In genomic region chr16:10964891-10965326, GRCh38 we compare ENCODE assay signal across 8 cellular contexts. TPM values are rescaled to one million over a fixed set of nuclear protein-coding genes. Genes with fewer than 3 reads are reported as not detected.
A peak's percentile ranks its signal among the peaks of the same experiment; 100 is the strongest.
DNase-seq lines count a peak whose midpoint lies in the region; ATAC-seq and TF ChIP-seq lines count a peak whose summit lies in the region.

No MANE protein-coding gene starts in this region.

- no peak overlapping the region for H3K9ac ChIP-seq in DND-41 (ENCODE audit: low read depth, low read length)
- no peak overlapping the region for H3K9ac ChIP-seq in SK-N-SH

- H2AFZ ChIP-seq in DND-41 (ENCODE audit: low read depth, low read length) (no peak overlapping the region), SK-N-SH (ENCODE audit: low read depth) (no peak overlapping the region)

- H3K27me3 ChIP-seq in DND-41 (ENCODE audit: insufficient read depth, low read length, poor library complexity) = no peaks in the 10 kb centered on the region
- no peaks in the 10 kb centered on the region for H3K27me3 ChIP-seq in SK-N-SH (ENCODE audit: insufficient read depth)

- H3K9me3 ChIP-seq in DND-41 (ENCODE audit: insufficient read depth, low read length, severe bottlenecking) = no peaks in the 10 kb centered on the region
- H3K9me3 ChIP-seq in SK-N-SH = no peaks in the 10 kb centered on the region

- CTCF ChIA-PET in activated B cell treated with CpG ODN at 0.5 μM for 24 hours (lab: Charles Lee) (interaction anchor here (0.5 to 4.0 kb wide), 26 partner anchors 10 to 858 kb away, joined by 3 to 62 read pairs (median 4); partner anchors contain the start of genes SOCS1 and TXNDC11), SK-N-SH (lab: Yijun Ruan, JAX) (interaction anchor here (0.6 to 12.7 kb wide), 39 partner anchors 9 to 749 kb away, joined by 3 to 318 read pairs (median 5); partner anchors contain the start of genes CLEC16A, DEXI, PRM3 and SOCS1)

- 89% methylated on average over 8 of the region's 8 CpGs for WGBS in SK-N-SH (ENCODE audit: low lambda C conversion rate)

- H3K36me3 ChIP-seq in DND-41 (ENCODE audit: insufficient read depth, low read length) (peaks cover 77% of the 10 kb centered on the region), SK-N-SH (replicated peaks in 1 of 2; ENCODE audit: control insufficient read depth in 1 of 2, insufficient read depth in 2 of 2, low read length in 1 of 2) (peaks cover 5 to 19% of the 10 kb centered on the region in 2 experiments)

- H3K27ac ChIP-seq in DND-41 (ENCODE audit: low read length) = 0 out of 2 replicates have a peak overlapping the region, but pooled peaks have one; percentile 14
- H3K27ac ChIP-seq in SK-N-SH (ENCODE audit: low read depth in 2 of 2, low read length in 1 of 2) = no peak overlapping the region

- ATAC-seq in DND-41 (ENCODE audit: insufficient read depth, low read depth) = no peak
- peak; percentile 44 for ATAC-seq in HG02623 (IDR thresholded peaks at IDR 0.05; ENCODE audit: unreplicated experiment)
- peak; percentile 45 for ATAC-seq in activated B cell treated with CpG ODN at 0.5 μM for 24 hours (ENCODE audit: low read depth)
- ATAC-seq in central memory CD8-positive, alpha-beta T cell (replicated peaks; ENCODE audit: extremely low read depth, poor library complexity, severe bottlenecking) = peak; percentile 95
- ATAC-seq in HG02588 (IDR thresholded peaks at IDR 0.05; ENCODE audit: unreplicated experiment) = no peak

- H3K27me3 Mint-ChIP-seq in activated B cell treated with CpG ODN at 0.5 μM for 24 hours = no peaks in the 10 kb centered on the region
- H3K27me3 Mint-ChIP-seq in central memory CD8-positive, alpha-beta T cell = no peaks in the 10 kb centered on the region

- intact Hi-C loops in activated B cell treated with CpG ODN at 0.5 μM for 24 hours (cut with micrococcal nuclease) = loop anchor here (1.0 to 5.0 kb wide), 18 partner anchors 11 to 845 kb away; no protein-coding TSS in a partner anchor

- no peak for DNase-seq in DND-41
- no peak for DNase-seq in activated B cell treated with CpG ODN at 0.5 μM for 24 hours
- peak in 1 of 2 donors; percentile 29 for DNase-seq in central memory CD8-positive, alpha-beta T cell (ENCODE audit: low spot score in 2 of 2)
- DNase-seq in SK-N-SH = no peak
- no peak for DNase-seq in kidney tubule cell (ENCODE audit: low spot score)
- DNase-seq in 8988T = no peak

- no peak overlapping the region for H3K4me3 ChIP-seq in DND-41 (ENCODE audit: low read depth in 1 of 2, low read length in 2 of 2)
- no peak overlapping the region for H3K4me3 ChIP-seq in SK-N-SH (ENCODE audit: low read depth in 2 of 2, low read length in 1 of 2)

- no peak for TF ChIP-seq RAD21 in SK-N-SH (IDR thresholded peaks at IDR 0.05; ENCODE audit: low read length)

- H3K4me3 Mint-ChIP-seq in activated B cell treated with CpG ODN at 0.5 μM for 24 hours = peak overlapping the region; percentile 66
- peak overlapping the region; percentile 21 for H3K4me3 Mint-ChIP-seq in central memory CD8-positive, alpha-beta T cell

- peaks cover 22% of the 10 kb centered on the region for H3F3A ChIP-seq in SK-N-SH (replicated peaks; ENCODE audit: insufficient read depth)

- peaks cover 50% of the 10 kb centered on the region for H3K4me1 Mint-ChIP-seq in activated B cell treated with CpG ODN at 0.5 μM for 24 hours
- peaks cover 23% of the 10 kb centered on the region for H3K4me1 Mint-ChIP-seq in central memory CD8-positive, alpha-beta T cell

- H3K79me2 ChIP-seq in DND-41 (ENCODE audit: insufficient read depth, low read length) (peaks cover 28% of the 10 kb centered on the region), SK-N-SH (ENCODE audit: insufficient read depth) (0 out of 2 replicates have a peak, but pooled peaks cover 7% of the 10 kb centered on the region)

- no peaks in the 10 kb centered on the region for H3K9me2 ChIP-seq in SK-N-SH

- no peak for TF ChIP-seq CTCF in DND-41 (IDR thresholded peaks at IDR 0.05; ENCODE audit: borderline replicate concordance, extremely low read depth, low read length, poor library complexity, severe bottlenecking)
- TF ChIP-seq CTCF in activated B cell treated with CpG ODN at 0.5 μM for 24 hours (IDR thresholded peaks at IDR 0.05) = no peak
- TF ChIP-seq CTCF in SK-N-SH (IDR thresholded peaks at IDR 0.05) = no peak

- H3K36me3 Mint-ChIP-seq in activated B cell treated with CpG ODN at 0.5 μM for 24 hours (ENCODE audit: low read depth) = peaks cover 77% of the 10 kb centered on the region
- peaks cover 25% of the 10 kb centered on the region for H3K36me3 Mint-ChIP-seq in central memory CD8-positive, alpha-beta T cell (ENCODE audit: insufficient read depth)

- no peaks in the 10 kb centered on the region for H3K9me3 Mint-ChIP-seq in activated B cell treated with CpG ODN at 0.5 μM for 24 hours
- H3K9me3 Mint-ChIP-seq in central memory CD8-positive, alpha-beta T cell = no peaks in the 10 kb centered on the region

- peaks cover 10% of the 10 kb centered on the region for H4K20me1 ChIP-seq in DND-41 (ENCODE audit: insufficient read depth, low read length)
- no peaks in the 10 kb centered on the region for H4K20me1 ChIP-seq in SK-N-SH (ENCODE audit: insufficient read depth)

- POLR2A ChIA-PET in activated B cell treated with CpG ODN at 0.5 μM for 24 hours (lab: Charles Lee) = interaction anchor here (0.5 to 5.6 kb wide), 40 partner anchors 11 to 832 kb away, joined by 3 to 169 read pairs (median 4); partner anchors contain the start of genes CLEC16A, SOCS1, TXNDC11 and ZC3H7A
- POLR2A ChIA-PET in SK-N-SH (lab: Yijun Ruan, JAX) = no interaction called here

- peak overlapping the region; percentile 94 for H3K27ac Mint-ChIP-seq in activated B cell treated with CpG ODN at 0.5 μM for 24 hours
- no peak overlapping the region for H3K27ac Mint-ChIP-seq in central memory CD8-positive, alpha-beta T cell (ENCODE audit: low read depth)

- no peak for TF ChIP-seq EP300 in SK-N-SH (IDR thresholded peaks at IDR 0.05; ENCODE audit: borderline replicate concordance in 1 of 2, low read depth in 1 of 2, low read length in 1 of 2)

- H3K4me2 ChIP-seq in DND-41 (ENCODE audit: insufficient read depth, low read length) (no peak overlapping the region), SK-N-SH (no peak overlapping the region)

- peaks cover 21% of the 10 kb centered on the region for H3K4me1 ChIP-seq in DND-41 (ENCODE audit: insufficient read depth, low read length)
- peaks cover 13 to 19% of the 10 kb centered on the region in 2 experiments for H3K4me1 ChIP-seq in SK-N-SH (ENCODE audit: control insufficient read depth in 1 of 2, insufficient read depth in 2 of 2, low read depth in 1 of 2, low read length in 1 of 2)

TF ChIP-seq in SK-N-SH, 30 proteins besides CTCF, POLR2A, EP300 and RAD21:
- TF ChIP-seq SMC3 (IDR thresholded peaks at IDR 0.05; ENCODE audit: low read depth, low read length) = no peak
- no peak for TF ChIP-seq RXRA (IDR thresholded peaks at IDR 0.05; ENCODE audit: borderline replicate concordance, low read depth)
- no peak for TF ChIP-seq RCOR1 (IDR thresholded peaks at IDR 0.05; ENCODE audit: low read length)
- no peak for TF ChIP-seq YY1 (IDR thresholded peaks at IDR 0.05; ENCODE audit: low read depth)
- no peak for TF ChIP-seq NRF1 (IDR thresholded peaks at IDR 0.05; ENCODE audit: low read depth, low read length)
- TF ChIP-seq EZH2phosphoT487 (IDR thresholded peaks at IDR 0.05; ENCODE audit: borderline replicate concordance, low read depth) = no peak
- no peak for TF ChIP-seq TAF1 (IDR thresholded peaks at IDR 0.05; ENCODE audit: borderline replicate concordance, low read depth, low read length)

RNA-seq across cellular contexts. Expression of gene CLEC16A, which starts 20.5 kb away (rescaled TPM):
- total RNA-seq in activated B cell treated with CpG ODN at 0.5 μM for 24 hours = 53.4 and 57.6 TPM in 2 replicates
- 9.2 and 13.7 TPM in 2 replicates for polyA plus RNA-seq in SK-N-SH (2012; rRNA removed)
- 9.3 and 12.0 TPM in 2 replicates for polyA plus RNA-seq in SK-N-SH (2012; cell fraction: cytosol; rRNA removed)
- polyA plus RNA-seq in SK-N-SH (2012; cell fraction: nucleus; rRNA removed) = 22.7 and 22.9 TPM in 2 replicates

RNA-seq across cellular contexts. Expression of gene DEXI, which starts 22.6 kb away (rescaled TPM):
- total RNA-seq in activated B cell treated with CpG ODN at 0.5 μM for 24 hours = 18.0 and 19.8 TPM in 2 replicates
- 48.2 and 55.5 TPM in 2 replicates for polyA plus RNA-seq in SK-N-SH (2012; rRNA removed)
- 37.8 and 49.5 TPM in 2 replicates for polyA plus RNA-seq in SK-N-SH (2012; cell fraction: cytosol; rRNA removed)
- 27.7 and 34.0 TPM in 2 replicates for polyA plus RNA-seq in SK-N-SH (2012; cell fraction: nucleus; rRNA removed)

Comparison
In these comparisons a context has a peak if more than half of its experiments do, and no peak if none do; other contexts are left out.
1. ATAC-seq: peak in HG02623 (single experiment), activated B cell treated with CpG ODN at 0.5 μM for 24 hours (single experiment) and central memory CD8-positive, alpha-beta T cell (single experiment); none in DND-41 (single experiment) and HG02588 (single experiment).